In genomic region chr15:42577514-42578031, GRCh38 we compare ENCODE assay signal across 9 cellular contexts. TPM values are rescaled to one million over a fixed set of nuclear protein-coding genes. Genes with fewer than 3 reads are reported as not detected.
DNase-seq lines count a peak whose midpoint lies in the region; ATAC-seq and TF ChIP-seq lines count a peak whose summit lies in the region.
"Had no signal": no experiment of that assay in that cellular context is flagged by ENCODE, and none has a peak within 500 bp of the region (broad histone marks: within the 10 kb centered on the region; RNA-seq: fewer than 3 reads in every experiment).

No MANE protein-coding gene starts in this region.

- H3K27me3 ChIP-seq in MG63 (peaks cover 40% of the 10 kb centered on the region), neural progenitor cell (peaks cover 40% of the 10 kb centered on the region)

- peaks cover 42% of the 10 kb centered on the region for H3K79me2 ChIP-seq in neural progenitor cell (ENCODE audit: low read depth)

- no peak overlapping the region for H3K27ac ChIP-seq in neural progenitor cell

- H3K4me1 Mint-ChIP-seq in neural progenitor cell, result peaks cover 34% of the 10 kb centered on the region
- H3K4me1 Mint-ChIP-seq in activated T-cell treated with anti-CD3 and anti-CD28 coated beads, Interleukin-2, amount 50 U/mL, for 72 hours (ENCODE audit: low read depth), result peaks cover 50% of the 10 kb centered on the region

- H3K36me3 ChIP-seq in MG63 (no peaks in the 10 kb centered on the region), neural progenitor cell (no peaks in the 10 kb centered on the region)

- no peak for ATAC-seq in activated T-cell treated with anti-CD3 and anti-CD28 coated beads, Interleukin-2, amount 50 U/mL, for 72 hours (replicated peaks in 1 of 2)

- TF ChIP-seq CTCF in neural progenitor cell (IDR thresholded peaks at IDR 0.05), result no peak

- H3F3A ChIP-seq in neural progenitor cell (ENCODE audit: low read depth), result peaks cover 35% of the 10 kb centered on the region

- no peak overlapping the region for H3K4me3 ChIP-seq in MG63
- no peak overlapping the region for H3K4me3 ChIP-seq in neural progenitor cell

- no peak overlapping the region for H3K9ac ChIP-seq in neural progenitor cell

- no peaks in the 10 kb centered on the region for H3K9me3 Mint-ChIP-seq in neural progenitor cell
- no peaks in the 10 kb centered on the region for H3K9me3 Mint-ChIP-seq in activated T-cell treated with anti-CD3 and anti-CD28 coated beads, Interleukin-2, amount 50 U/mL, for 72 hours

- peaks cover 16% of the 10 kb centered on the region for H3K4me1 ChIP-seq in neural progenitor cell

- peaks cover 13% of the 10 kb centered on the region for H3K36me3 Mint-ChIP-seq in neural progenitor cell
- H3K36me3 Mint-ChIP-seq in activated T-cell treated with anti-CD3 and anti-CD28 coated beads, Interleukin-2, amount 50 U/mL, for 72 hours (ENCODE audit: insufficient read depth in 2 of 2), result peaks cover 0 to 2% of the 10 kb centered on the region in 2 donors

- H3K27me3 Mint-ChIP-seq in neural progenitor cell (ENCODE audit: insufficient read depth, low read depth), result peaks cover 6% of the 10 kb centered on the region
- peaks cover 28% of the 10 kb centered on the region for H3K27me3 Mint-ChIP-seq in activated T-cell treated with anti-CD3 and anti-CD28 coated beads, Interleukin-2, amount 50 U/mL, for 72 hours (ENCODE audit: low read depth)

- no peak overlapping the region for H3K27ac Mint-ChIP-seq in neural progenitor cell
- no peak overlapping the region for H3K27ac Mint-ChIP-seq in activated T-cell treated with anti-CD3 and anti-CD28 coated beads, Interleukin-2, amount 50 U/mL, for 72 hours

- no peak overlapping the region for H2AFZ ChIP-seq in neural progenitor cell (replicated peaks)

- peaks cover 17% of the 10 kb centered on the region for H4K20me1 ChIP-seq in neural progenitor cell (ENCODE audit: low read depth)

- H3K4me2 ChIP-seq in neural progenitor cell, result no peak overlapping the region

- H3K9me3 ChIP-seq in MG63, result no peaks in the 10 kb centered on the region
- H3K9me3 ChIP-seq in neural progenitor cell (ENCODE audit: low read depth), result no peaks in the 10 kb centered on the region

- H3K4me3 Mint-ChIP-seq in neural progenitor cell, result peak overlapping the region; percentile 42
- no peak overlapping the region for H3K4me3 Mint-ChIP-seq in activated T-cell treated with anti-CD3 and anti-CD28 coated beads, Interleukin-2, amount 50 U/mL, for 72 hours

- DNase-seq in EH (ENCODE audit: low read depth), result peak; percentile 72
- peak; percentile 29 for DNase-seq in MG63
- DNase-seq in cerebellar cortex (ENCODE audit: low spot score), result peak; percentile 33
- DNase-seq in neural progenitor cell (ENCODE audit: low spot score), result no peak
- no peak for DNase-seq in NCI-H1048 (lab: John Stamatoyannopoulos, UW)
- no peak for DNase-seq in stimulated activated naive CD4-positive, alpha-beta T cell treated with Interleukin-2 at 50 U/mL for 16 hours (lab: John Stamatoyannopoulos, UW)
- no peak for DNase-seq in NOMO-1 (lab: John Stamatoyannopoulos, UW; ENCODE audit: unreplicated experiment in 2 of 2)
- DNase-seq in activated T-cell treated with anti-CD3 and anti-CD28 coated beads, Interleukin-2, amount 50 U/mL, for 72 hours, result no peak
- DNase-seq: RPMI8226 had no signal

RNA-seq across cellular contexts. Expression of gene STARD9, which starts 2.2 kb away (rescaled TPM):
- total RNA-seq in MG63 (2014; rRNA removed; shearing (Covaris generic); ENCODE audit: low replicate concordance), result 0.10 and 0.47 TPM in 2 replicates
- 11.9 and 17.0 TPM in 2 replicates for total RNA-seq in neural progenitor cell (ENCODE audit: low replicate concordance)
- 1 to 10 TPM; 5.1 to 6.3 TPM for total RNA-seq in activated T-cell treated with anti-CD3 and anti-CD28 coated beads, Interleukin-2, amount 50 U/mL, for 72 hours

RNA-seq across cellular contexts. Expression of gene HAUS2, which starts 28.9 kb away (rescaled TPM):
- total RNA-seq in MG63 (2014; rRNA removed; shearing (Covaris generic); ENCODE audit: low replicate concordance), result 17.1 and 20.0 TPM in 2 replicates
- 42.9 and 72.2 TPM in 2 replicates for total RNA-seq in neural progenitor cell (ENCODE audit: low replicate concordance)
- total RNA-seq in activated T-cell treated with anti-CD3 and anti-CD28 coated beads, Interleukin-2, amount 50 U/mL, for 72 hours, result 10 to 100 TPM; 32.1 to 43.6 TPM

RNA-seq across cellular contexts. Expression of gene LRRC57, which starts 29.0 kb away (rescaled TPM):
- total RNA-seq in MG63 (2014; rRNA removed; shearing (Covaris generic); ENCODE audit: low replicate concordance), result 5.8 and 6.1 TPM in 2 replicates
- total RNA-seq in neural progenitor cell (ENCODE audit: low replicate concordance), result 13.8 and 18.1 TPM in 2 replicates
- total RNA-seq in activated T-cell treated with anti-CD3 and anti-CD28 coated beads, Interleukin-2, amount 50 U/mL, for 72 hours, result 10 to 100 TPM; 26.2 to 29.3 TPM

Comparison
In these comparisons a context has a peak if more than half of its experiments do, and no peak if none do; other contexts are left out.
1. DNase-seq: peak in EH (single experiment), MG63 (single experiment) and cerebellar cortex (single experiment); none in neural progenitor cell (single experiment), NCI-H1048 (single experiment), stimulated activated naive CD4-positive, alpha-beta T cell treated with Interleukin-2 at 50 U/mL for 16 hours (single experiment), NOMO-1 (0 of 2) and activated T-cell treated with anti-CD3 and anti-CD28 coated beads, Interleukin-2, amount 50 U/mL, for 72 hours (0 of 2).